16 cellular contexts compared by ENCODE assay signal in the genomic region with DNA sequence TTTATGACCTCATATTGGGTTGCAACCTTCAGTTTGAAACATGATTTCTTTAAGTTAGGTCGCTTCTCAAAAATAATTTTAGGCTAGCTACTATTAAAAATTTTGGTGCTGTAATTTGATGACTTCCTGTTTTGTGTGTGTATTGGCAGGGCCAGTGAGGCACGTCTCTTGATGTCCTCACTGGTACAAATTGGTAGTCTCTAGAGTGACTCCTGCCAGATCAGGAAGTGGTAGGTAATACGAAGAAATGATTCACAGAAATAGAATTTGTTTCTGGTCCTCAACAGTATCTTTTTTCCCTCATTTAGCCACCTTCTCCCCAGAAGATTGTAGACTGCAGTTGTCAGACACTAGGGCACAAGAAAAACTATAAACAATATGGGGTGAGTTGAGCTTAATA.
A peak's percentile ranks its signal among the peaks of the same experiment; 100 is the strongest.
DNase-seq lines count a peak whose midpoint lies in the region; ATAC-seq and TF ChIP-seq lines count a peak whose summit lies in the region.
"Had no signal": no experiment of that assay in that cellular context is flagged by ENCODE, and none has a peak within 500 bp of the region (broad histone marks: within the 10 kb centered on the region; RNA-seq: fewer than 3 reads in every experiment).

No MANE protein-coding gene starts in this region.

- peak overlapping the region; percentile 20; the same call in 1 of the 2 replicates for H3K4me3 ChIP-seq in Karpas-422 (ENCODE audit: low read length)
- no peak overlapping the region for H3K4me3 ChIP-seq in SK-N-SH (ENCODE audit: low read depth in 2 of 2, low read length in 1 of 2)
- no peak overlapping the region for H3K4me3 ChIP-seq in heart right ventricle
- H3K4me3 ChIP-seq in HAP-1: no peak overlapping the region
- H3K4me3 ChIP-seq: right atrium auricular region, SK-N-MC, suprapubic skin had no signal

- H3K9me3 ChIP-seq in Karpas-422 (ENCODE audit: low read length) (no peaks in the 10 kb centered on the region), SK-N-SH (no peaks in the 10 kb centered on the region; the same call in 1 of the 2 replicates), heart right ventricle (no peaks in the 10 kb centered on the region), HAP-1 (no peaks in the 10 kb centered on the region)
- H3K9me3 ChIP-seq: right atrium auricular region, suprapubic skin had no signal

- CTCF ChIA-PET in SK-N-SH (lab: Yijun Ruan, JAX): no interaction called here

- intact Hi-C loops in heart right ventricle (cut with DNase I): no loop called here

- H3K27ac ChIP-seq in Karpas-422 (ENCODE audit: low read length) (peak overlapping the region; percentile 59), SK-N-SH (ENCODE audit: low read depth in 2 of 2, low read length in 1 of 2) (peak overlapping the region in 1 of 2 experiments; percentile 29; a peak in 1 of 4 replicates), heart right ventricle (no peak overlapping the region)
- H3K27ac ChIP-seq: right atrium auricular region, SK-N-MC, suprapubic skin had no signal

- H3K27me3 ChIP-seq in Karpas-422 (ENCODE audit: low read length) (no peaks in the 10 kb centered on the region), SK-N-SH (ENCODE audit: insufficient read depth) (no peaks in the 10 kb centered on the region), heart right ventricle (no peaks in the 10 kb centered on the region), HAP-1 (ENCODE audit: low read depth) (no peaks in the 10 kb centered on the region)
- H3K27me3 ChIP-seq: right atrium auricular region, suprapubic skin had no signal

- H3K79me2 ChIP-seq in Karpas-422 (ENCODE audit: low read length): peaks cover 20% of the 10 kb centered on the region; the same call in 1 of the 2 replicates
- H3K79me2 ChIP-seq in SK-N-SH (ENCODE audit: insufficient read depth): no peaks in the 10 kb centered on the region; the same call in 1 of the 2 replicates

- peak overlapping the region; percentile 9; the same call in 1 of the 2 replicates for H3K9ac ChIP-seq in Karpas-422 (ENCODE audit: low read length)
- no peak overlapping the region for H3K9ac ChIP-seq in SK-N-SH

- H4K20me1 ChIP-seq in Karpas-422 (ENCODE audit: insufficient read depth, low read depth, low read length) (no peaks in the 10 kb centered on the region), SK-N-SH (ENCODE audit: insufficient read depth) (no peaks in the 10 kb centered on the region)

- 48% methylated on average over 3 of the region's 3 CpGs for WGBS in SK-N-SH (ENCODE audit: low lambda C conversion rate)
- 59 to 70% methylated on average over 3 of the region's 3 CpGs for WGBS in heart right ventricle, 2 donors

- peaks cover 4% of the 10 kb centered on the region for H3F3A ChIP-seq in SK-N-SH (replicated peaks; ENCODE audit: insufficient read depth)

- TF ChIP-seq CTCF in SK-N-SH (IDR thresholded peaks at IDR 0.05) (no peak), heart right ventricle (IDR thresholded peaks at IDR 0.05) (no peak)

- no peak for ATAC-seq in GM21367 (IDR thresholded peaks at IDR 0.05; ENCODE audit: unreplicated experiment)
- no peak for ATAC-seq in heart right ventricle

- POLR2A ChIA-PET in SK-N-SH (lab: Yijun Ruan, JAX): no interaction called here

- peak; percentile 42 for DNase-seq in EL
- DNase-seq in Karpas-422: peak; percentile 65
- no peak for DNase-seq in SK-N-SH
- DNase-seq in glomerular visceral epithelial cell (ENCODE audit: extremely low spot score): peak; percentile 3
- no peak for DNase-seq in heart right ventricle
- DNase-seq in HAP-1 (ENCODE audit: low spot score in 2 of 2): no peak
- DNase-seq in NCI-H748 treated with DMSO at 0.1 percent for 48 hours (lab: John Stamatoyannopoulos, UW): no peak
- DNase-seq: activated gamma-delta T cell, cerebellar nuclear complex, H9, immature natural killer cell, NCI-H446 had no signal

- H3K4me2 ChIP-seq in Karpas-422 (ENCODE audit: low read depth, low read length, poor library complexity, severe bottlenecking) (peak overlapping the region; percentile 57), SK-N-SH (no peak overlapping the region)

- no peak for TF ChIP-seq RAD21 in SK-N-SH (IDR thresholded peaks at IDR 0.05; ENCODE audit: low read length)

- in situ Hi-C loops in HAP-1 (cut with MboI; ENCODE audit: low sequenced_read_pairs): no loop called here

- H3K9me2 ChIP-seq in Karpas-422 (replicated peaks; ENCODE audit: insufficient read depth, low read length): no peaks in the 10 kb centered on the region
- H3K9me2 ChIP-seq in SK-N-SH: no peaks in the 10 kb centered on the region

- no peak for TF ChIP-seq EP300 in SK-N-SH (IDR thresholded peaks at IDR 0.05; ENCODE audit: borderline replicate concordance in 1 of 2, low read depth in 1 of 2, low read length in 1 of 2)

- H3K36me3 ChIP-seq in Karpas-422 (ENCODE audit: insufficient read depth, low read length) (no peaks in the 10 kb centered on the region), SK-N-SH (replicated peaks in 1 of 2; ENCODE audit: control insufficient read depth in 1 of 2, insufficient read depth in 2 of 2, low read length in 1 of 2) (peaks cover 0 to 7% of the 10 kb centered on the region in 2 experiments), heart right ventricle (peaks cover 0 to 27% (median 0%) of the 10 kb centered on the region in 9 donors), HAP-1 (replicated peaks) (no peaks in the 10 kb centered on the region)
- H3K36me3 ChIP-seq: right atrium auricular region had no signal

- H2AFZ ChIP-seq in Karpas-422 (ENCODE audit: low read length): no peak overlapping the region
- H2AFZ ChIP-seq in SK-N-SH (ENCODE audit: low read depth): no peak overlapping the region

- peaks cover 32% of the 10 kb centered on the region for H3K4me1 ChIP-seq in Karpas-422 (ENCODE audit: low read length)
- H3K4me1 ChIP-seq in SK-N-SH (ENCODE audit: control insufficient read depth in 1 of 2, insufficient read depth in 2 of 2, low read depth in 1 of 2, low read length in 1 of 2): peaks cover 0 to 12% of the 10 kb centered on the region in 2 experiments; a peak in 2 of 4 replicates
- peaks cover 0 to 48% (median 17%) of the 10 kb centered on the region in 9 donors for H3K4me1 ChIP-seq in heart right ventricle
- no peaks in the 10 kb centered on the region for H3K4me1 ChIP-seq in HAP-1
- H3K4me1 ChIP-seq: right atrium auricular region, suprapubic skin had no signal

TF ChIP-seq in SK-N-SH, 30 proteins besides CTCF, POLR2A, EP300 and RAD21:
- TF ChIP-seq, protein P1, sequence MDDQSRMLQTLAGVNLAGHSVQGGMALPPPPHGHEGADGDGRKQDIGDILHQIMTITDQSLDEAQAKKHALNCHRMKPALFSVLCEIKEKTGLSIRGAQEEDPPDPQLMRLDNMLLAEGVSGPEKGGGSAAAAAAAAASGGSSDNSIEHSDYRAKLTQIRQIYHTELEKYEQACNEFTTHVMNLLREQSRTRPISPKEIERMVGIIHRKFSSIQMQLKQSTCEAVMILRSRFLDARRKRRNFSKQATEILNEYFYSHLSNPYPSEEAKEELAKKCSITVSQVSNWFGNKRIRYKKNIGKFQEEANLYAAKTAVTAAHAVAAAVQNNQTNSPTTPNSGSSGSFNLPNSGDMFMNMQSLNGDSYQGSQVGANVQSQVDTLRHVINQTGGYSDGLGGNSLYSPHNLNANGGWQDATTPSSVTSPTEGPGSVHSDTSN (IDR thresholded peaks at IDR 0.05): no peak
- TF ChIP-seq CHD2 (IDR thresholded peaks at IDR 0.05; ENCODE audit: low read length, partially characterized antibody): no peak
- no peak for TF ChIP-seq FOSL2 (IDR thresholded peaks at IDR 0.05; ENCODE audit: borderline replicate concordance, low read depth)
- TF ChIP-seq ELF1 (IDR thresholded peaks at IDR 0.05): peak; percentile 51
- TF ChIP-seq YY1 (IDR thresholded peaks at IDR 0.05; ENCODE audit: low read depth): no peak

Comparison
In these comparisons a context has a peak if more than half of its experiments do, and no peak if none do; other contexts are left out.
1. DNase-seq: peak in EL (single experiment), Karpas-422 (single experiment) and glomerular visceral epithelial cell (single experiment); none in SK-N-SH (single experiment), heart right ventricle (0 of 2), HAP-1 (0 of 2) and NCI-H748 treated with DMSO at 0.1 percent for 48 hours (single experiment).